Comparison of ENCODE assay signal across 8 cellular contexts in the genomic region with DNA sequence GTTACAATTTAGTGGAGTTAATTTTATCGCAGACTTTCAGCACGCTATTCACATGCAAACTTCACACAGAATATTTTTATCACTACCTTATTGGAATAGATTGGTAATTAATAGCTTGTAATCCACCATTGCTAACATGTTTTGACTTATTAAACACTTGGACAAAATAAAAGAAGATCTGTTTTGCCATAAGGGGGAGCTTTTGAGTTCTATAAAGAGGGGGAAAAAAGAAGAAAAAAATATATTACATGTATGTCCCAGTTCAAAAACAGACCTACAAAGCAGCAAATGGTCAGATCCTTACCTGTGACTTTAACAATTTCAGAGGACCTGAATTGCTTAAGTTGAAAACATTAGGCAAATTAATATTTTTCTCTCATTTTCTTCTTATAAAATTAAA. TPM values are rescaled to one million over a fixed set of nuclear protein-coding genes. Genes with fewer than 3 reads are reported as not detected.
DNase-seq lines count a peak whose midpoint lies in the region; ATAC-seq, FAIRE-seq and TF ChIP-seq lines count a peak whose summit lies in the region.

No MANE protein-coding gene starts in this region.

- peaks cover 4% of the 10 kb centered on the region for H3K27me3 Mint-ChIP-seq in HFFc6 (ENCODE audit: insufficient read depth)
- peaks cover 63% of the 10 kb centered on the region for H3K27me3 Mint-ChIP-seq in activated CD4-positive, alpha-beta T cell treated with anti-CD3 and anti-CD28 coated beads, Interleukin-2, amount 10 ng/mL, durations not matched to agents 24 days and 14 days

- no peaks in the 10 kb centered on the region for H3K36me3 Mint-ChIP-seq in HFFc6 (ENCODE audit: low read depth)
- H3K36me3 Mint-ChIP-seq in activated CD4-positive, alpha-beta T cell treated with anti-CD3 and anti-CD28 coated beads, Interleukin-2, amount 10 ng/mL, durations not matched to agents 24 days and 14 days (ENCODE audit: low read depth), result peaks cover 2% of the 10 kb centered on the region

- peaks cover 79% of the 10 kb centered on the region for H3K4me1 Mint-ChIP-seq in HFFc6 (ENCODE audit: low read depth)
- H3K4me1 Mint-ChIP-seq in activated CD4-positive, alpha-beta T cell treated with anti-CD3 and anti-CD28 coated beads, Interleukin-2, amount 10 ng/mL, durations not matched to agents 24 days and 14 days, result peaks cover 7% of the 10 kb centered on the region

- TF ChIP-seq POLR2A in A549 (IDR thresholded peaks at IDR 0.05; ENCODE audit: low read length), result no peak

- CTCF ChIA-PET in A549 (lab: Yijun Ruan, JAX), result interaction anchor here (0.6 to 7.2 kb wide), 27 partner anchors 9 to 560 kb away, joined by 3 to 58 read pairs (median 4); no protein-coding TSS in a partner anchor

- H3K4me2 ChIP-seq in A549, result peak overlapping the region; percentile 89

- peak overlapping the region; percentile 99 to 100 for H3K27ac ChIP-seq in A549
- H3K27ac ChIP-seq in VCaP, result no peak overlapping the region

- H3K4me3 ChIP-seq in A549, result peak overlapping the region; percentile 87

- peaks cover 55% of the 10 kb centered on the region for H3K4me1 ChIP-seq in A549

- H3K9me3 Mint-ChIP-seq in HFFc6, result no peaks in the 10 kb centered on the region
- no peaks in the 10 kb centered on the region for H3K9me3 Mint-ChIP-seq in activated CD4-positive, alpha-beta T cell treated with anti-CD3 and anti-CD28 coated beads, Interleukin-2, amount 10 ng/mL, durations not matched to agents 24 days and 14 days

- 0% methylated on average over 2 of the region's 2 CpGs for WGBS in A549 (ENCODE audit: missing lambda C conversion rate)

- TF ChIP-seq CTCF in A549 (IDR thresholded peaks at IDR 0.05) (peak; percentile 59), HFFc6 (IDR thresholded peaks at IDR 0.05) (peak; percentile 79), VCaP (conservative IDR thresholded peaks at IDR 0.05) (peak; percentile 51)

- H3K27ac Mint-ChIP-seq in HFFc6, result peak overlapping the region; percentile 89
- no peak overlapping the region for H3K27ac Mint-ChIP-seq in activated CD4-positive, alpha-beta T cell treated with anti-CD3 and anti-CD28 coated beads, Interleukin-2, amount 10 ng/mL, durations not matched to agents 24 days and 14 days

- ATAC-seq in A549, result no peak
- no peak for ATAC-seq in GM18498 (IDR thresholded peaks at IDR 0.05; ENCODE audit: unreplicated experiment)
- ATAC-seq in HG03342 (IDR thresholded peaks at IDR 0.05; ENCODE audit: unreplicated experiment), result no peak
- ATAC-seq in GM18517 (IDR thresholded peaks at IDR 0.05; ENCODE audit: unreplicated experiment), result no peak

- POLR2A ChIA-PET in A549 (lab: Yijun Ruan, JAX), result interaction anchor here (0.6 to 9.6 kb wide), 25 partner anchors 9 to 561 kb away, joined by 3 to 361 read pairs (median 6); no protein-coding TSS in a partner anchor

- peak; percentile 41 to 62 for TF ChIP-seq RAD21 in A549 (conservative IDR thresholded peaks at IDR 0.05 in 1 of 2, IDR thresholded peaks at IDR 0.05 in 1 of 2)

- TF ChIP-seq EP300 in A549 (IDR thresholded peaks at IDR 0.05), result no peak; a peak in 1 of 5 replicates

- no peak for FAIRE-seq in A549 (lab: Jason Lieb, UNC)

- no peak for DNase-seq in A549 (ENCODE audit: low read depth in 1 of 2, low spot score in 1 of 2)
- DNase-seq in HFFc6, result peak; percentile 67
- DNase-seq in left kidney (ENCODE audit: low read depth, low spot score), result peak; percentile 54
- no peak for DNase-seq in activated CD4-positive, alpha-beta T cell treated with anti-CD3 and anti-CD28 coated beads, Interleukin-2, amount 10 ng/mL, durations not matched to agents 24 days and 14 days

- peak overlapping the region; percentile 89 for H3K4me3 Mint-ChIP-seq in HFFc6
- no peak overlapping the region for H3K4me3 Mint-ChIP-seq in activated CD4-positive, alpha-beta T cell treated with anti-CD3 and anti-CD28 coated beads, Interleukin-2, amount 10 ng/mL, durations not matched to agents 24 days and 14 days

- no peaks in the 10 kb centered on the region for H3K9me3 ChIP-seq in A549

- intact Hi-C loops in activated CD4-positive, alpha-beta T cell treated with anti-CD3 and anti-CD28 coated beads, Interleukin-2, amount 10 ng/mL, durations not matched to agents 24 days and 14 days (cut with micrococcal nuclease), result loop anchor here (10.0 kb wide), 2 partner anchors 422 to 512 kb away; no protein-coding TSS in a partner anchor

TF ChIP-seq in A549, 52 proteins besides CTCF, POLR2A, EP300 and RAD21:
- TF ChIP-seq, protein P1, sequence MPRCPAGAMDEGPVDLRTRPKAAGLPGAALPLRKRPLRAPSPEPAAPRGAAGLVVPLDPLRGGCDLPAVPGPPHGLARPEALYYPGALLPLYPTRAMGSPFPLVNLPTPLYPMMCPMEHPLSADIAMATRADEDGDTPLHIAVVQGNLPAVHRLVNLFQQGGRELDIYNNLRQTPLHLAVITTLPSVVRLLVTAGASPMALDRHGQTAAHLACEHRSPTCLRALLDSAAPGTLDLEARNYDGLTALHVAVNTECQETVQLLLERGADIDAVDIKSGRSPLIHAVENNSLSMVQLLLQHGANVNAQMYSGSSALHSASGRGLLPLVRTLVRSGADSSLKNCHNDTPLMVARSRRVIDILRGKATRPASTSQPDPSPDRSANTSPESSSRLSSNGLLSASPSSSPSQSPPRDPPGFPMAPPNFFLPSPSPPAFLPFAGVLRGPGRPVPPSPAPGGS (IDR thresholded peaks at IDR 0.05), result no peak
- TF ChIP-seq SMC3 (IDR thresholded peaks at IDR 0.05) (peak; percentile 63), RARB (CRISPR knock-in tag; IDR thresholded peaks at IDR 0.05) (peak; percentile 31; the same call in 1 of the 2 replicates), HMGXB4 (CRISPR knock-in tag; IDR thresholded peaks at IDR 0.05; ENCODE audit: borderline replicate concordance) (peak; percentile 47; the same call in 1 of the 2 replicates), JUN (IDR thresholded peaks at IDR 0.05) (peak in 1 of 2 experiments; percentile 66; a peak in 2 of 5 replicates), HEYL (CRISPR knock-in tag; IDR thresholded peaks at IDR 0.05) (no peak; the same call in 1 of the 2 replicates)

RNA-seq across cellular contexts. Expression of gene PAPPA, which starts 1.2 kb away (rescaled TPM):
- 127 and 156 TPM in 2 replicates for polyA plus RNA-seq in A549 (2011; rRNA removed)
- 14.1 and 18.3 TPM in 2 replicates for polyA plus RNA-seq in A549 (2012; cell fraction: cytosol; rRNA removed)
- 35.2 and 39.7 TPM in 2 replicates for polyA plus RNA-seq in A549 (2012; cell fraction: nucleus; rRNA removed)
- 36.8 to 41.2 TPM (median 40.0 TPM) in 3 replicates for polyA plus RNA-seq in A549 (2017; fragmentation: RNase III; extraction: RNeasy Plus Mini Kit Qiagen cat#74134 plus additional on column Dnase treatment)
- polyA minus RNA-seq in A549 (2011; rRNA and poly(A)+ RNA removed), result 379 and 415 TPM in 2 replicates
- 10 to 100 TPM in 5 of 6 experiments, 1 to 10 TPM in 1; 8.2 to 13.2 (median 12.3) TPM for total RNA-seq in HFFc6 (2021; fragmentation: NEBNext Ultra II Directional; extraction: Animal tissue kit (Norgen Biotek cat#: 25700))
- not detected in 2 replicates for total RNA-seq in activated CD4-positive, alpha-beta T cell treated with anti-CD3 and anti-CD28 coated beads, Interleukin-2, amount 10 ng/mL, durations not matched to agents 24 days and 14 days

Comparison
In these comparisons a context has a peak if more than half of its experiments do, and no peak if none do; other contexts are left out.
1. DNase-seq: peak in HFFc6 (single experiment) and left kidney (single experiment); none in A549 (0 of 2) and activated CD4-positive, alpha-beta T cell treated with anti-CD3 and anti-CD28 coated beads, Interleukin-2, amount 10 ng/mL, durations not matched to agents 24 days and 14 days (single experiment).
2. Peak in every context shown above with its lines, with median percentiles within 50 percentile points of each other: CTCF ChIP-seq.